31 cellular contexts compared by ENCODE assay signal in the genomic region with DNA sequence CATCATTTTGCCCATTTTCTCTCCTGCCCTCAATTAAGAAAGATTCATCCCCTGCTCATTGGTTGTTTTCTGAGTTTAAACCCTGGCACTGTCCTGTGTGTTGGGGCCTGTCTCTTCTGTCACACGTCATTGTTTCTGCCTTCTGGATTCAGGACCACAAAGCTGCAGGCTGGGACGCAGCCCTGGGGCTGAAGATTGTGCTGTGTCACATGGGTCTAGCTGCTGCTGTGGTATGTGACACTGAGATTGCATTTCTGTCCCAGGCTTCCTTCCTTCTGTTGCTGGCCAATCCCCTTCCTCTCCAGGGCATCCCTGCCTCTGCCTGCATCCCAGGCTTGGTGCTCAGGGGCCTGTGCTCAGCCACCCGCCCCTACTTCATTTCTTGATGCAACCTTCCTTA. TPM values are rescaled to one million over a fixed set of nuclear protein-coding genes. Genes with fewer than 3 reads are reported as not detected.
"Had no signal": no experiment of that assay in that cellular context is flagged by ENCODE, and none has a peak within 500 bp of the region (broad histone marks: within the 10 kb centered on the region; RNA-seq: fewer than 3 reads in every experiment).

No MANE protein-coding gene starts in this region.

- H3K9me3 ChIP-seq: SJSA1 had no signal

- H3K27ac ChIP-seq: brain microvascular endothelial cell, SJSA1 had no signal

- H3K36me3 Mint-ChIP-seq: activated naive CD4-positive, alpha-beta T cell treated with anti-CD3 and anti-CD28 coated beads, Interleukin-2, amount 50 U/mL, for 72 hours had no signal

- H3K4me1 ChIP-seq: SJSA1 had no signal

- H3K9me3 Mint-ChIP-seq: activated naive CD4-positive, alpha-beta T cell treated with anti-CD3 and anti-CD28 coated beads, Interleukin-2, amount 50 U/mL, for 72 hours; T-helper 1 cell treated with Interleukin-12 subunit alpha and Interleukin-12 subunit beta and Interleukin-4 antibody, amounts not matched to agents 30 μg/mL and 1 μg/mL, for 36 hours had no signal

- H3K36me3 ChIP-seq: brain microvascular endothelial cell, SJSA1 had no signal

- H3K27ac Mint-ChIP-seq: activated CD8-positive, alpha-beta T cell treated with anti-CD3 and anti-CD28 coated beads, Interleukin-2, amount 10 ng/mL, durations not matched to agents 7 days and 5 days; activated naive CD4-positive, alpha-beta T cell treated with anti-CD3 and anti-CD28 coated beads, Interleukin-2, amount 50 U/mL, for 72 hours; T-helper 1 cell treated with Interleukin-12 subunit alpha and Interleukin-12 subunit beta and Interleukin-4 antibody, amounts not matched to agents 30 μg/mL and 1 μg/mL, for 36 hours had no signal

- ATAC-seq: activated CD4-positive, CD25-positive, alpha-beta regulatory T cell treated with anti-CD3 and anti-CD28 coated beads, Interleukin-2, amount 50 U/mL, for 24 hours; activated CD8-positive, alpha-beta T cell treated with anti-CD3 and anti-CD28 coated beads, Interleukin-2, amount 10 ng/mL, durations not matched to agents 7 days and 5 days; activated naive CD4-positive, alpha-beta T cell treated with anti-CD3 and anti-CD28 coated beads, Interleukin-2, amount 50 U/mL, for 72 hours; K562; Panc1; SK-N-SH treated with all-trans-retinoic acid at 6 μM for 48 hours had no signal

- H3K27me3 ChIP-seq: brain microvascular endothelial cell had no signal

- H3K4me3 ChIP-seq: K562, SJSA1 had no signal

- H3K4me3 Mint-ChIP-seq: activated CD8-positive, alpha-beta T cell treated with anti-CD3 and anti-CD28 coated beads, Interleukin-2, amount 10 ng/mL, durations not matched to agents 7 days and 5 days; T-helper 1 cell treated with Interleukin-12 subunit alpha and Interleukin-12 subunit beta and Interleukin-4 antibody, amounts not matched to agents 30 μg/mL and 1 μg/mL, for 36 hours had no signal

- FAIRE-seq: astrocyte, K562 had no signal

- DNase-seq: activated CD4-positive, alpha-beta T cell treated with anti-CD3 and anti-CD28 coated beads for 4 hours; activated CD8-positive, alpha-beta memory T cell treated with anti-CD3 and anti-CD28 coated beads, Interleukin-2, amount 50 U/mL, for 48 hours; activated CD8-positive, alpha-beta T cell treated with anti-CD3 and anti-CD28 coated beads, Interleukin-2, amount 10 ng/mL, durations not matched to agents 7 days and 5 days; activated effector memory CD4-positive, alpha-beta T cell treated with Interleukin-2 at 50 U/mL for 16 hours; activated naive CD4-positive, alpha-beta T cell; activated T-cell treated with anti-CD3 and anti-CD28 coated beads, Interleukin-2, amount 50 U/mL, for 1 hour; amygdala; brain microvascular endothelial cell; caudate nucleus; Karpas-422; MM.1S; NCI-H1105; NCI-H1436; NCI-H1694 treated with DMSO at 0.1 percent for 48 hours; NCI-H2029 treated with DMSO at 0.1 percent for 48 hours; NCI-H345; NCI-H510A; NCI-H526 treated with DMSO at 0.1 percent for 48 hours; NCI-H82; OCI-M1; RPMI8226; SHP77; SW 1271 had no signal

RNA-seq across cellular contexts. Expression of a gene that starts 28.9 kb away (rescaled TPM):
- total RNA-seq: activated CD8-positive, alpha-beta T cell treated with anti-CD3 and anti-CD28 coated beads, Interleukin-2, amount 10 ng/mL, durations not matched to agents 7 days and 5 days; activated naive CD4-positive, alpha-beta T cell treated with anti-CD3 and anti-CD28 coated beads, Interleukin-2, amount 50 U/mL, for 72 hours; K562; SJSA1 had no signal
- polyA plus RNA-seq: K562 had no signal

RNA-seq across cellular contexts. Expression of a gene that starts 40.0 kb away (rescaled TPM):
- total RNA-seq: activated CD8-positive, alpha-beta T cell treated with anti-CD3 and anti-CD28 coated beads, Interleukin-2, amount 10 ng/mL, durations not matched to agents 7 days and 5 days had no signal
